ENCODE assay signal across 15 cellular contexts in genomic region chr11:19602406-19602805, GRCh38.
A peak's percentile ranks its signal among the peaks of the same experiment; 100 is the strongest.
DNase-seq lines count a peak whose midpoint lies in the region; ATAC-seq and TF ChIP-seq lines count a peak whose summit lies in the region.
"Had no signal": no experiment of that assay in that cellular context is flagged by ENCODE, and none has a peak within 500 bp of the region (broad histone marks: within the 10 kb centered on the region; RNA-seq: fewer than 3 reads in every experiment).

No MANE protein-coding gene starts in this region.

- no peak overlapping the region for H3K4me3 Mint-ChIP-seq in naive thymus-derived CD8-positive, alpha-beta T cell
- H3K4me3 Mint-ChIP-seq: IgD-negative memory B cell had no signal

- peak; percentile 24 for DNase-seq in cardiac septum (ENCODE audit: low spot score)
- no peak for DNase-seq in Right ventricle myocardium superior
- DNase-seq in esophagus muscularis mucosa (ENCODE audit: extremely low spot score) = peak; percentile 68
- DNase-seq in osteoblast (ENCODE audit: insufficient read length, low spot score, missing footprints) = no peak
- DNase-seq in vagina (ENCODE audit: extremely low spot score in 2 of 2) = peak; percentile 14 to 34
- DNase-seq in naive thymus-derived CD8-positive, alpha-beta T cell = no peak
- DNase-seq: AML-193, DMS79, GDM1 had no signal

- H3K4me1 Mint-ChIP-seq in naive thymus-derived CD8-positive, alpha-beta T cell = no peaks in the 10 kb centered on the region
- H3K4me1 Mint-ChIP-seq: IgD-negative memory B cell had no signal

- TF ChIP-seq CTCF in esophagus muscularis mucosa (IDR thresholded peaks at IDR 0.05) (no peak), osteoblast (IDR thresholded peaks at IDR 0.05; ENCODE audit: extremely low read depth, low read depth, low read length) (no peak), vagina (IDR thresholded peaks at IDR 0.05) (no peak)

- intact Hi-C loops in cardiac septum (cut with DNase I) (no loop called here), Right ventricle myocardium superior (cut with DNase I) (no loop called here), esophagus muscularis mucosa (cut with DNase I) (no loop called here), vagina (cut with DNase I) (no loop called here)

- H3K4me2 ChIP-seq in osteoblast (ENCODE audit: insufficient read depth, low read length) = no peak overlapping the region
- H3K4me2 ChIP-seq: BLaER1 had no signal

- H4K20me1 ChIP-seq in osteoblast (ENCODE audit: insufficient read depth, low read length) = no peaks in the 10 kb centered on the region
- H4K20me1 ChIP-seq: BLaER1 had no signal

- WGBS in esophagus muscularis mucosa = 86% methylated on average over 6 of the region's 6 CpGs

- H3K27ac ChIP-seq in esophagus muscularis mucosa (replicated peaks in 1 of 4) = no peak overlapping the region
- peak overlapping the region; percentile 23 for H3K27ac ChIP-seq in osteoblast (ENCODE audit: low read depth, low read length)
- H3K27ac ChIP-seq in vagina = no peak overlapping the region
- H3K27ac ChIP-seq: 22Rv1, BLaER1 had no signal

- H3K36me3 Mint-ChIP-seq in naive thymus-derived CD8-positive, alpha-beta T cell = no peaks in the 10 kb centered on the region
- H3K36me3 Mint-ChIP-seq: IgD-negative memory B cell had no signal

- no peak overlapping the region for H2AFZ ChIP-seq in osteoblast (ENCODE audit: low read length)

- ATAC-seq in Right ventricle myocardium superior (ENCODE audit: poor library complexity) (no peak), GM18520 (IDR thresholded peaks at IDR 0.05; ENCODE audit: unreplicated experiment) (no peak), GM18909 (IDR thresholded peaks at IDR 0.05; ENCODE audit: poor library complexity, unreplicated experiment) (no peak)
- ATAC-seq in naive thymus-derived CD8-positive, alpha-beta T cell = no peak
- ATAC-seq: HCT116 had no signal

- H3K79me2 ChIP-seq in osteoblast (ENCODE audit: insufficient read depth, low read length) = no peaks in the 10 kb centered on the region

- POLR2A ChIA-PET in naive thymus-derived CD8-positive, alpha-beta T cell (lab: Charles Lee) = no interaction called here

- H3K4me1 ChIP-seq in esophagus muscularis mucosa = peaks cover 9 to 34% (median 27%) of the 10 kb centered on the region in 4 donors
- H3K4me1 ChIP-seq in osteoblast (ENCODE audit: insufficient read depth, low read length) = peaks cover 28% of the 10 kb centered on the region
- peaks cover 13% of the 10 kb centered on the region for H3K4me1 ChIP-seq in vagina

- H3K27me3 ChIP-seq in esophagus muscularis mucosa = no peaks in the 10 kb centered on the region
- H3K27me3 ChIP-seq in osteoblast (ENCODE audit: insufficient read depth, low read length) = no peaks in the 10 kb centered on the region
- no peaks in the 10 kb centered on the region for H3K27me3 ChIP-seq in vagina
- H3K27me3 ChIP-seq: BLaER1 had no signal

- H3K9me3 ChIP-seq in esophagus muscularis mucosa (no peaks in the 10 kb centered on the region), osteoblast (ENCODE audit: low read depth, low read length) (no peaks in the 10 kb centered on the region), vagina (no peaks in the 10 kb centered on the region)

- no peak for TF ChIP-seq EP300 in esophagus muscularis mucosa (IDR thresholded peaks at IDR 0.05)

- H3K27me3 Mint-ChIP-seq in naive thymus-derived CD8-positive, alpha-beta T cell = peaks cover 4 to 37% (median 15%) of the 10 kb centered on the region in 5 donors

- TF ChIP-seq POLR2A in esophagus muscularis mucosa (IDR thresholded peaks at IDR 0.05; ENCODE audit: low read depth) (no peak), vagina (IDR thresholded peaks at IDR 0.05) (no peak)

- H3K9me3 Mint-ChIP-seq in naive thymus-derived CD8-positive, alpha-beta T cell = peaks cover 0 to 14% (median 8%) of the 10 kb centered on the region in 9 donors

- H3K4me3 ChIP-seq in esophagus muscularis mucosa = no peak overlapping the region
- no peak overlapping the region for H3K4me3 ChIP-seq in osteoblast (ENCODE audit: insufficient read depth, low read length)
- H3K4me3 ChIP-seq in vagina = no peak overlapping the region
- H3K4me3 ChIP-seq: BLaER1 had no signal

- no peaks in the 10 kb centered on the region for H3K36me3 ChIP-seq in esophagus muscularis mucosa
- no peaks in the 10 kb centered on the region for H3K36me3 ChIP-seq in osteoblast (ENCODE audit: insufficient read depth, low read length)
- no peaks in the 10 kb centered on the region for H3K36me3 ChIP-seq in vagina
- H3K36me3 ChIP-seq: BLaER1 had no signal

- H3K27ac Mint-ChIP-seq in naive thymus-derived CD8-positive, alpha-beta T cell = no peak overlapping the region
- H3K27ac Mint-ChIP-seq: IgD-negative memory B cell had no signal

Comparison
In these comparisons a context has a peak if more than half of its experiments do, and no peak if none do; other contexts are left out.
1. DNase-seq: peak in cardiac septum (single experiment), esophagus muscularis mucosa (single experiment) and vagina (2 of 2); none in Right ventricle myocardium superior (single experiment), osteoblast (single experiment) and naive thymus-derived CD8-positive, alpha-beta T cell (0 of 10).